8 cellular contexts compared by ENCODE assay signal in genomic region chr11:63999349-64000025, GRCh38. TPM values are rescaled to one million over a fixed set of nuclear protein-coding genes. Genes with fewer than 3 reads are reported as not detected.
DNase-seq lines count a peak whose midpoint lies in the region; ATAC-seq, FAIRE-seq and TF ChIP-seq lines count a peak whose summit lies in the region.

No MANE protein-coding gene starts in this region.

- no peaks in the 10 kb centered on the region; the same call in 1 of the 2 replicates for H3K4me1 ChIP-seq in GM12878 (ENCODE audit: control insufficient read depth, insufficient read depth, low read length)

- H3K9me3 ChIP-seq in GM12878 (replicated peaks; ENCODE audit: control insufficient read depth, insufficient read depth, low read length) = no peaks in the 10 kb centered on the region

- TF ChIP-seq EP300 in GM12878 (IDR thresholded peaks at IDR 0.05; ENCODE audit: borderline replicate concordance in 1 of 2, control insufficient read depth in 1 of 2, low read depth in 2 of 2, low read length in 2 of 2) = no peak

- H3K27me3 ChIP-seq in GM12878 (replicated peaks in 1 of 2; ENCODE audit: control insufficient read depth in 2 of 2, insufficient read depth in 2 of 2, low read length in 1 of 2) = no peaks in the 10 kb centered on the region

- no peak overlapping the region for H3K27ac ChIP-seq in GM12878 (ENCODE audit: control insufficient read depth, insufficient read depth)

- DNase-seq in GM12865 (ENCODE audit: low read depth) = peak; percentile 51
- DNase-seq in T-helper 2 cell = peak; percentile 32 to 58 (median 51)
- no peak for DNase-seq in GM12878 (ENCODE audit: low read depth, low spot score)
- peak; percentile 92 for DNase-seq in left kidney (ENCODE audit: low read depth, low spot score)
- DNase-seq in stimulated activated CD8-positive, alpha-beta memory T cell treated with anti-CD3 and anti-CD28 coated beads, Interleukin-15, amount 100 ng/mL, for 4 hours (ENCODE audit: low read depth in 2 of 2) = peak; percentile 10 to 49
- no peak for DNase-seq in DMS79 treated with DMSO at 0.1 percent for 48 hours (lab: John Stamatoyannopoulos, UW)
- no peak for DNase-seq in dedifferentiated amniotic fluid mesenchymal stem cell (ENCODE audit: extremely low spot score)
- DNase-seq in SHP77 treated with DMSO at 0.1 percent for 48 hours (lab: John Stamatoyannopoulos, UW) = no peak

- RAD21 ChIA-PET in GM12878 (lab: Charles Lee; ENCODE audit: unreplicated experiment) = interaction anchor here (1.1 to 1.6 kb wide), 2 partner anchors 148 to 150 kb away, joined by 3 to 7 read pairs; no protein-coding TSS in a partner anchor

- peak; percentile 59 for ATAC-seq in GM12878

- H3K4me3 ChIP-seq in GM12865 (ENCODE audit: low read depth, low read length) (no peak overlapping the region), GM12878 (no peak overlapping the region)

- FAIRE-seq in GM12878 (lab: Jason Lieb, UNC) = no peak

- SMC1A ChIA-PET in GM12878 (lab: Charles Lee; ENCODE audit: uncharacterized antibody, unreplicated experiment) = no interaction called here

- peaks cover 0 to 25% of the 10 kb centered on the region in 2 experiments; a peak in 3 of 4 replicates for H3K36me3 ChIP-seq in GM12878 (ENCODE audit: control insufficient read depth in 2 of 2, insufficient read depth in 2 of 2, low read length in 1 of 2)

- H2AFZ ChIP-seq in GM12878 (ENCODE audit: control insufficient read depth, low read depth, low read length) = no peak overlapping the region

- in situ Hi-C loops in GM12878 (cut with MboI) = loop anchor here (5.0 kb wide), 1 partner anchor 148 kb away; no protein-coding TSS in a partner anchor

- TF ChIP-seq CTCF in GM12865 (IDR thresholded peaks at IDR 0.05; ENCODE audit: insufficient read depth, low read depth, low read length, missing control alignments) (no peak), GM12878 (IDR thresholded peaks at IDR 0.05 in 2 of 3, conservative IDR thresholded peaks at IDR 0.05 in 1 of 3; ENCODE audit: control insufficient read depth in 2 of 3, extremely low read depth in 1 of 3, insufficient read depth in 1 of 3, low read depth in 3 of 3, low read length in 3 of 3) (peak in 1 of 3 experiments; percentile 9; a peak in 1 of 6 replicates)

- CTCF ChIA-PET in GM12878 (lab: Yijun Ruan, JAX) = interaction anchor here (4.1 kb wide), 1 partner anchor 149 kb away, joined by 21 read pairs; no protein-coding TSS in a partner anchor

- H3K79me2 ChIP-seq in GM12878 (ENCODE audit: control insufficient read depth, insufficient read depth, low read length) = no peaks in the 10 kb centered on the region

- no peak for TF ChIP-seq RAD21 in GM12878 (IDR thresholded peaks at IDR 0.05; ENCODE audit: insufficient read depth, low read depth, low read length)

- no peak overlapping the region for H3K9ac ChIP-seq in GM12878 (ENCODE audit: control insufficient read depth, insufficient read depth, low read length)

- no peaks in the 10 kb centered on the region; the same call in 1 of the 2 replicates for H4K20me1 ChIP-seq in GM12878 (ENCODE audit: control insufficient read depth, insufficient read depth)

- POLR2A ChIA-PET in GM12878 (lab: Charles Lee) = no interaction called here

- WGBS in GM12878 (ENCODE audit: insufficient coverage, insufficient replicate concordance, low lambda C conversion rate, missing lambda C conversion rate) = 21% methylated on average over 35 of the region's 59 CpGs

- no TSS peak for BruUV-seq in GM12878 (replicated peaks; lab: Mats Ljungman, UMichigan)

- H3K4me2 ChIP-seq in GM12878 (ENCODE audit: control insufficient read depth, insufficient read depth) = peak overlapping the region; percentile 38; the same call in 1 of the 2 replicates

- intact Hi-C loops in GM12878 (cut with micrococcal nuclease; ENCODE audit: unreplicated experiment) = loop anchor here (1.0 kb wide), 1 partner anchor 149 kb away; no protein-coding TSS in a partner anchor

- TF ChIP-seq POLR2A in GM12878 (IDR thresholded peaks at IDR 0.05; ENCODE audit: low read depth, low read length) = peak; percentile 61

TF ChIP-seq in GM12878, 131 proteins besides CTCF, POLR2A, EP300 and RAD21 (continues in another document):
- no peak for TF ChIP-seq ZBTB11 (CRISPR knock-in tag; IDR thresholded peaks at IDR 0.05)
- TF ChIP-seq POLR2AphosphoS2 (IDR thresholded peaks at IDR 0.05; ENCODE audit: low read depth, low read length) = no peak
- peak in 1 of 2 experiments; percentile 44; a peak in 1 of 3 replicates for TF ChIP-seq EGR1 (IDR thresholded peaks at IDR 0.05; ENCODE audit: borderline replicate concordance in 1 of 2, low read depth in 2 of 2, low read length in 2 of 2)

RNA-seq across cellular contexts. Expression of gene OTUB1, which starts 13.2 kb away (rescaled TPM):
- 33.2 and 38.5 TPM in 2 replicates for total RNA-seq in GM12878 (2013; cell fraction: nucleolus; rRNA removed)
- total RNA-seq in GM12878 (2014; rRNA removed) (95.4 and 108 TPM in 2 replicates), GM12878 (2014; rRNA removed; fragmentation: Illumina TruSeq; extraction: Trizol) (46.8 and 49.6 TPM in 2 replicates), GM12878 (2021) (95.0 and 96.9 TPM in 2 replicates)
- polyA plus RNA-seq in GM12878 (2011; ENCODE audit: low read depth) = 58.7 TPM
- polyA plus RNA-seq in GM12878 (2011; rRNA removed) (54.4 and 137 TPM in 2 replicates), GM12878 (2014; fragmentation: Illumina TruSeq; extraction: Trizol) (47.3 and 70.4 TPM in 2 replicates), GM12878 (2014; fragmentation: Nextera tagmentation; extraction: Ambion mirVana) (100 to 1,000 TPM; 125 to 225 TPM), GM12878 (2014; rRNA removed) (156 and 169 TPM in 2 replicates), GM12878 (2016; fragmentation: Nextera tagmentation; extraction: Ambion mirVana) (100 to 1,000 TPM; 165 to 174 TPM)
- polyA plus RNA-seq in GM12878 (2011; cell fraction: cytosol; rRNA removed) = 184 and 238 TPM in 2 replicates
- 334 and 345 TPM in 2 replicates for polyA plus RNA-seq in GM12878 (2011; cell fraction: nucleus; rRNA removed)
- polyA plus RNA-seq in GM12878 (2012) = 91.8 and 114 TPM in 2 replicates
- polyA minus RNA-seq in GM12878 (2011; rRNA and poly(A)+ RNA removed) = 76.3 and 115 TPM in 2 replicates
- polyA minus RNA-seq in GM12878 (2011; cell fraction: cytosol; rRNA and poly(A)+ RNA removed) = 42.0 and 47.6 TPM in 2 replicates
- 33.0 and 52.4 TPM in 2 replicates for polyA minus RNA-seq in GM12878 (2011; cell fraction: nucleus; rRNA and poly(A)+ RNA removed)

RNA-seq across cellular contexts. Expression of gene COX8A, which starts 25.1 kb away (rescaled TPM):
- 20.3 and 30.9 TPM in 2 replicates for total RNA-seq in GM12878 (2013; cell fraction: nucleolus; rRNA removed)
- total RNA-seq in GM12878 (2014; rRNA removed) (1,046 and 1,202 TPM in 2 replicates), GM12878 (2014; rRNA removed; fragmentation: Illumina TruSeq; extraction: Trizol) (428 and 448 TPM in 2 replicates), GM12878 (2021) (588 and 613 TPM in 2 replicates)
- 551 TPM for polyA plus RNA-seq in GM12878 (2011; ENCODE audit: low read depth)
- polyA plus RNA-seq in GM12878 (2011; rRNA removed) (140 and 329 TPM in 2 replicates), GM12878 (2014; fragmentation: Illumina TruSeq; extraction: Trizol) (35.8 and 243 TPM in 2 replicates), GM12878 (2014; fragmentation: Nextera tagmentation; extraction: Ambion mirVana) (100 to 1,000 TPM; 387 to 457 TPM), GM12878 (2014; rRNA removed) (1,451 and 1,476 TPM in 2 replicates), GM12878 (2016; fragmentation: Nextera tagmentation; extraction: Ambion mirVana) (100 to 1,000 TPM; 792 to 857 TPM)
- 1,152 and 1,390 TPM in 2 replicates for polyA plus RNA-seq in GM12878 (2011; cell fraction: cytosol; rRNA removed)
- polyA plus RNA-seq in GM12878 (2011; cell fraction: nucleus; rRNA removed) = 726 and 995 TPM in 2 replicates
- 567 and 657 TPM in 2 replicates for polyA plus RNA-seq in GM12878 (2012)
- polyA minus RNA-seq in GM12878 (2011; rRNA and poly(A)+ RNA removed) = 159 and 366 TPM in 2 replicates
- polyA minus RNA-seq in GM12878 (2011; cell fraction: cytosol; rRNA and poly(A)+ RNA removed) = 228 and 251 TPM in 2 replicates
- polyA minus RNA-seq in GM12878 (2011; cell fraction: nucleus; rRNA and poly(A)+ RNA removed) = 109 and 119 TPM in 2 replicates

RNA-seq across cellular contexts. Expression of gene FLRT1, which starts 36.2 kb away (rescaled TPM):
- not detected in 2 replicates for total RNA-seq in GM12878 (2013; cell fraction: nucleolus; rRNA removed)
- total RNA-seq in GM12878 (2014; rRNA removed) (not detected in 2 replicates), GM12878 (2014; rRNA removed; fragmentation: Illumina TruSeq; extraction: Trizol) (not detected in 2 replicates), GM12878 (2021) (not detected in 2 replicates)
- polyA plus RNA-seq in GM12878 (2011; ENCODE audit: low read depth) = not detected
- polyA plus RNA-seq in GM12878 (2011; rRNA removed) (not detected in 2 replicates), GM12878 (2014; fragmentation: Illumina TruSeq; extraction: Trizol) (not detected in 2 replicates), GM12878 (2014; fragmentation: Nextera tagmentation; extraction: Ambion mirVana) (not detected), GM12878 (2014; rRNA removed) (not detected in 2 replicates), GM12878 (2016; fragmentation: Nextera tagmentation; extraction: Ambion mirVana) (under 1 TPM; 0.10 to 0.12 TPM)
- not detected in 2 replicates for polyA plus RNA-seq in GM12878 (2011; cell fraction: cytosol; rRNA removed)
- not detected in 2 replicates for polyA plus RNA-seq in GM12878 (2011; cell fraction: nucleus; rRNA removed)
- polyA plus RNA-seq in GM12878 (2012) = 0.08 and 0.09 TPM in 2 replicates
- polyA minus RNA-seq in GM12878 (2011; rRNA and poly(A)+ RNA removed) = not detected in 2 replicates
- not detected in 2 replicates for polyA minus RNA-seq in GM12878 (2011; cell fraction: cytosol; rRNA and poly(A)+ RNA removed)
- not detected in 2 replicates for polyA minus RNA-seq in GM12878 (2011; cell fraction: nucleus; rRNA and poly(A)+ RNA removed)

Comparison
In these comparisons a context has a peak if more than half of its experiments do, and no peak if none do; other contexts are left out.
1. DNase-seq: peak in GM12865 (single experiment), T-helper 2 cell (5 of 5), left kidney (single experiment) and stimulated activated CD8-positive, alpha-beta memory T cell treated with anti-CD3 and anti-CD28 coated beads, Interleukin-15, amount 100 ng/mL, for 4 hours (2 of 2); none in GM12878 (single experiment), DMS79 treated with DMSO at 0.1 percent for 48 hours (single experiment), dedifferentiated amniotic fluid mesenchymal stem cell (single experiment) and SHP77 treated with DMSO at 0.1 percent for 48 hours (single experiment).